Comparison of ENCODE assay signal across 8 cellular contexts in the genomic region with DNA sequence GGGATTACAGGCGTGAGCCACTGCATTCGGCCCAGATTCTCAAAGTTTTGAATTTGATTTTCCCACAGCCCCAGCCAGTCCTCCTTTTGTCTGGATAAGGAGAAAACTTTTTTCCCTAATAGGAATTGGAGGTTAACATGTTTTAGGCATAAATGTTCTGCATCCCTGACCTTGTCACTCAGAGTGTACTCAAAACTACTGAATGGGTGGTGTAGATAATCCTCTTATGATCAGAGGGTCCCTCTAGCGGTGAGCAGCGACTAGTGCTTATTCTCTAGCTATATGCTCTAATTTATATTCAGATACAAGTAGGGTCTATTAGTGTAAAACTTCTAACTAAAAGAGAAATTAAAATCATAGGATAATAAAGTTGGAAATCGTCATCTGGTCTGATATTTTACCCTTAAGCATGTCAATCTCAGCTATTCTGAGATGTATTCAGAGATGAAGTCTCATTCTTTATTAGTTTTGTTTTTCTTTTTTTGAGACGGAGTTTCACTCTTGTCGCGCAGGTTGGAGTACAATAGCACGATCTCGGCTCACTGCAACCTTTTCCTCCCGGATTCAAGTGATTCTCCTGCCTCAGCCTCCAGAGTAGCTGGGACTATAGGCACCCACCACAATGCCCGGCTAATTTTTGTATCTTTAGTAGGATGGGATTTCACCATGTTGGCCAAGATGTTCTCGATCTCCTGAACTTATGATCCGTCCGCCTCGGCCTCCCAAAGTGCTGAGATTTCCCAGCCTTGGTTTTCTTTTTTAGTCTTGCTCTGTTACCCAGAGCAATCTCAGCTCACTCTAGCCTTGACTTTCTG. TPM values are rescaled to one million over a fixed set of nuclear protein-coding genes. Genes with fewer than 3 reads are reported as not detected.
DNase-seq lines count a peak whose midpoint lies in the region; ATAC-seq lines count a peak whose summit lies in the region.

No MANE protein-coding gene starts in this region.

- H3K27me3 Mint-ChIP-seq in activated CD4-positive, alpha-beta T cell treated with anti-CD3 and anti-CD28 coated beads, Interleukin-2, amount 10 ng/mL, durations not matched to agents 7 days and 5 days = no peaks in the 10 kb centered on the region
- no peaks in the 10 kb centered on the region for H3K27me3 Mint-ChIP-seq in memory B cell

- no peak overlapping the region for H3K27ac Mint-ChIP-seq in activated CD4-positive, alpha-beta T cell treated with anti-CD3 and anti-CD28 coated beads, Interleukin-2, amount 10 ng/mL, durations not matched to agents 7 days and 5 days
- no peak overlapping the region for H3K27ac Mint-ChIP-seq in memory B cell

- ATAC-seq in memory B cell (ENCODE audit: low read depth) (peak; percentile 60), HG03045 (IDR thresholded peaks at IDR 0.05; ENCODE audit: unreplicated experiment) (no peak)

- DNase-seq in DMS153 treated with DMSO at 0.1 percent for 48 hours (lab: John Stamatoyannopoulos, UW; ENCODE audit: unreplicated experiment) (peak; percentile 83), HPDE6-E6E7 (ENCODE audit: extremely low spot score) (peak; percentile 66), NCI-H748 treated with DMSO at 0.1 percent for 48 hours (lab: John Stamatoyannopoulos, UW) (peak; percentile 85), memory B cell (ENCODE audit: low spot score in 2 of 2) (peak; percentile 25 to 61)
- peak; percentile 81 for DNase-seq in activated CD4-positive, alpha-beta T cell treated with anti-CD3 and anti-CD28 coated beads, Interleukin-2, amount 10 ng/mL, durations not matched to agents 7 days and 5 days
- DNase-seq in effector CD4-positive, alpha-beta T cell = peak; percentile 55
- peak; percentile 17 to 27 for DNase-seq in stimulated activated CD8-positive, alpha-beta memory T cell treated with anti-CD3 and anti-CD28 coated beads, Interleukin-2, amount 100 ng/mL, for 48 hours (ENCODE audit: low read depth in 2 of 2)

- CTCF ChIA-PET in activated CD4-positive, alpha-beta T cell treated with anti-CD3 and anti-CD28 coated beads, Interleukin-2, amount 10 ng/mL, durations not matched to agents 7 days and 5 days (lab: Charles Lee) = interaction anchor here (0.6 to 3.7 kb wide), 26 partner anchors 8 to 1045 kb away, joined by 3 to 20 read pairs (median 4); partner anchors contain the start of genes VPS72 and ZNF687

- POLR2A ChIA-PET in activated CD4-positive, alpha-beta T cell treated with anti-CD3 and anti-CD28 coated beads, Interleukin-2, amount 10 ng/mL, durations not matched to agents 7 days and 5 days (lab: Charles Lee) = interaction anchor here (0.7 kb wide), 1 partner anchor 228 kb away, joined by 4 read pairs; no protein-coding TSS in a partner anchor

- peaks cover 22% of the 10 kb centered on the region for H3K4me1 Mint-ChIP-seq in activated CD4-positive, alpha-beta T cell treated with anti-CD3 and anti-CD28 coated beads, Interleukin-2, amount 10 ng/mL, durations not matched to agents 7 days and 5 days
- H3K4me1 Mint-ChIP-seq in memory B cell = peaks cover 15% of the 10 kb centered on the region

- H3K9me3 Mint-ChIP-seq in activated CD4-positive, alpha-beta T cell treated with anti-CD3 and anti-CD28 coated beads, Interleukin-2, amount 10 ng/mL, durations not matched to agents 7 days and 5 days = no peaks in the 10 kb centered on the region
- no peaks in the 10 kb centered on the region for H3K9me3 Mint-ChIP-seq in memory B cell

- no peak overlapping the region for H3K4me3 Mint-ChIP-seq in activated CD4-positive, alpha-beta T cell treated with anti-CD3 and anti-CD28 coated beads, Interleukin-2, amount 10 ng/mL, durations not matched to agents 7 days and 5 days
- H3K4me3 Mint-ChIP-seq in memory B cell = no peak overlapping the region

- peaks cover 24% of the 10 kb centered on the region for H3K36me3 Mint-ChIP-seq in activated CD4-positive, alpha-beta T cell treated with anti-CD3 and anti-CD28 coated beads, Interleukin-2, amount 10 ng/mL, durations not matched to agents 7 days and 5 days (ENCODE audit: low read depth)
- H3K36me3 Mint-ChIP-seq in memory B cell = peaks cover 12% of the 10 kb centered on the region

RNA-seq across cellular contexts. Expression of gene PSMD4, which starts 2.7 kb away (rescaled TPM):
- 100 to 1,000 TPM; 170 to 190 TPM for total RNA-seq in activated CD4-positive, alpha-beta T cell treated with anti-CD3 and anti-CD28 coated beads, Interleukin-2, amount 10 ng/mL, durations not matched to agents 7 days and 5 days

RNA-seq across cellular contexts. Expression of gene ZNF687, which starts 30.2 kb away (rescaled TPM):
- 10 to 100 TPM; 27.4 to 27.7 TPM for total RNA-seq in activated CD4-positive, alpha-beta T cell treated with anti-CD3 and anti-CD28 coated beads, Interleukin-2, amount 10 ng/mL, durations not matched to agents 7 days and 5 days

RNA-seq across cellular contexts. Expression of gene PIP5K1A, which starts 53.5 kb away (rescaled TPM):
- total RNA-seq in activated CD4-positive, alpha-beta T cell treated with anti-CD3 and anti-CD28 coated beads, Interleukin-2, amount 10 ng/mL, durations not matched to agents 7 days and 5 days = 10 to 100 TPM; 61.6 to 63.4 TPM

Comparison
In these comparisons a context has a peak if more than half of its experiments do, and no peak if none do; other contexts are left out.
1. DNase-seq: peak in every context shown above with its lines; median percentile 85 in NCI-H748 treated with DMSO at 0.1 percent for 48 hours; 83 in DMS153 treated with DMSO at 0.1 percent for 48 hours; 81 in activated CD4-positive, alpha-beta T cell treated with anti-CD3 and anti-CD28 coated beads, Interleukin-2, amount 10 ng/mL, durations not matched to agents 7 days and 5 days; 66 in HPDE6-E6E7; 55 in effector CD4-positive, alpha-beta T cell; 43 in memory B cell; 22 in stimulated activated CD8-positive, alpha-beta memory T cell treated with anti-CD3 and anti-CD28 coated beads, Interleukin-2, amount 100 ng/mL, for 48 hours.